Comparison of ENCODE assay signal across 23 cellular contexts in genomic region chr7:114856625-114857024, GRCh38.
A peak's percentile ranks its signal among the peaks of the same experiment; 100 is the strongest.
DNase-seq lines count a peak whose midpoint lies in the region; ATAC-seq, FAIRE-seq and TF ChIP-seq lines count a peak whose summit lies in the region.
"Had no signal": no experiment of that assay in that cellular context is flagged by ENCODE, and none has a peak within 500 bp of the region (broad histone marks: within the 10 kb centered on the region; RNA-seq: fewer than 3 reads in every experiment).

No MANE protein-coding gene starts in this region.

- H3K4me1 Mint-ChIP-seq in naive thymus-derived CD8-positive, alpha-beta T cell = no peaks in the 10 kb centered on the region

- H3K27me3 ChIP-seq in HUES64 (ENCODE audit: insufficient read depth, low read length) (no peaks in the 10 kb centered on the region), endothelial cell of umbilical vein (ENCODE audit: control insufficient read depth in 2 of 2, insufficient read depth in 2 of 2, low read length in 2 of 2) (no peaks in the 10 kb centered on the region)
- H3K27me3 ChIP-seq: cardiac muscle cell, sigmoid colon, stomach, upper lobe of left lung had no signal

- POLR2A ChIA-PET in endothelial cell of umbilical vein (lab: Charles Lee) = interaction anchor here (1.0 kb wide), 1 partner anchor 9 kb away, joined by 3 read pairs; no protein-coding TSS in a partner anchor
- POLR2A ChIA-PET in naive thymus-derived CD8-positive, alpha-beta T cell (lab: Charles Lee) = no interaction called here

- DNase-seq in AG10803 (ENCODE audit: low read depth) (peak; percentile 40), endothelial cell of umbilical vein (ENCODE audit: low read depth, low spot score) (peak; percentile 27), left kidney (ENCODE audit: low read depth, low spot score) (peak; percentile 31), HPDE6-E6E7 (ENCODE audit: extremely low spot score) (no peak), KG1 (lab: John Stamatoyannopoulos, UW) (no peak)
- no peak for DNase-seq in naive thymus-derived CD8-positive, alpha-beta T cell
- DNase-seq: activated CD4-positive, CD25-positive, alpha-beta regulatory T cell treated with anti-CD3 and anti-CD28 coated beads, Interleukin-2, amount 50 U/mL, for 72 hours; activated naive CD8-positive, alpha-beta T cell treated with anti-CD3 and anti-CD28 coated beads, Interleukin-2, amount 50 U/mL, for 24 hours; CD4-positive, alpha-beta T cell; DMS79 treated with DMSO at 0.1 percent for 48 hours; head of caudate nucleus; HFFc6; left colon; mucosa of descending colon; NCI-H2171; sigmoid colon; stimulated activated CD4-positive, alpha-beta T cell treated with anti-CD3 and anti-CD28 coated beads, Interleukin-2, amount 100 ng/mL, for 24 hours; stomach; upper lobe of left lung had no signal

- H3K36me3 Mint-ChIP-seq in naive thymus-derived CD8-positive, alpha-beta T cell = no peaks in the 10 kb centered on the region

- H3K9ac ChIP-seq in HUES64 (ENCODE audit: low read depth, low read length) (no peak overlapping the region), endothelial cell of umbilical vein (replicated peaks; ENCODE audit: extremely low read depth, insufficient read depth, low read length) (no peak overlapping the region)

- no peak overlapping the region for H2AFZ ChIP-seq in endothelial cell of umbilical vein (ENCODE audit: low read depth, low read length)

- no peak for ATAC-seq in esophagus mucosa
- ATAC-seq in naive thymus-derived CD8-positive, alpha-beta T cell = no peak
- ATAC-seq: activated naive CD8-positive, alpha-beta T cell treated with anti-CD3 and anti-CD28 coated beads, Interleukin-2, amount 50 U/mL, for 24 hours; left colon; mucosa of descending colon had no signal

- peaks cover 0 to 3% (median 0%) of the 10 kb centered on the region in 5 donors for H3K27me3 Mint-ChIP-seq in naive thymus-derived CD8-positive, alpha-beta T cell
- H3K27me3 Mint-ChIP-seq: CD4-positive, alpha-beta T cell had no signal

- H3K36me3 ChIP-seq in HUES64 (ENCODE audit: insufficient read depth, low read length) (no peaks in the 10 kb centered on the region), endothelial cell of umbilical vein (ENCODE audit: control insufficient read depth in 2 of 2, extremely low read depth in 1 of 2, insufficient read depth in 2 of 2, low read length in 2 of 2) (no peaks in the 10 kb centered on the region)
- H3K36me3 ChIP-seq: cardiac muscle cell, sigmoid colon, stomach, upper lobe of left lung had no signal

- H3K27ac ChIP-seq in HUES64 (ENCODE audit: low read depth, low read length) (peak overlapping the region; percentile 38; the same call in 1 of the 2 replicates), endothelial cell of umbilical vein (ENCODE audit: insufficient read depth, low read depth, low read length) (no peak overlapping the region)
- H3K27ac ChIP-seq: cardiac muscle cell, sigmoid colon, stomach, upper lobe of left lung had no signal

- H3K27ac Mint-ChIP-seq in naive thymus-derived CD8-positive, alpha-beta T cell = no peak overlapping the region
- H3K27ac Mint-ChIP-seq: activated naive CD8-positive, alpha-beta T cell treated with anti-CD3 and anti-CD28 coated beads, Interleukin-2, amount 50 U/mL, for 24 hours; CD4-positive, alpha-beta T cell; HFFc6; T-helper 2 cell treated with Interferon-gamma antibody and Interleukin-4, amounts not matched to agents 5 μg/mL and 100 μg/mL, for 36 hours had no signal

- TF ChIP-seq CTCF in AG10803 (conservative IDR thresholded peaks at IDR 0.05; ENCODE audit: low read length) (no peak), endothelial cell of umbilical vein (IDR thresholded peaks at IDR 0.05; ENCODE audit: extremely low read depth in 1 of 2, insufficient read depth in 1 of 2, low read depth in 1 of 2, low read length in 2 of 2) (no peak)

- H3K4me3 ChIP-seq in AG10803 (ENCODE audit: low read length) (no peak overlapping the region), HUES64 (ENCODE audit: low read length) (no peak overlapping the region), endothelial cell of umbilical vein (replicated peaks in 1 of 3; ENCODE audit: insufficient read depth in 1 of 3, low read depth in 1 of 3, low read length in 3 of 3) (no peak overlapping the region)
- H3K4me3 ChIP-seq: cardiac muscle cell, mucosa of descending colon, sigmoid colon, stomach, upper lobe of left lung had no signal

- no peak overlapping the region for H3K4me3 Mint-ChIP-seq in naive thymus-derived CD8-positive, alpha-beta T cell
- H3K4me3 Mint-ChIP-seq: activated naive CD8-positive, alpha-beta T cell treated with anti-CD3 and anti-CD28 coated beads, Interleukin-2, amount 50 U/mL, for 24 hours; CD4-positive, alpha-beta T cell; HFFc6; T-helper 2 cell treated with Interferon-gamma antibody and Interleukin-4, amounts not matched to agents 5 μg/mL and 100 μg/mL, for 36 hours had no signal

- no peaks in the 10 kb centered on the region for H3K79me2 ChIP-seq in endothelial cell of umbilical vein (ENCODE audit: control insufficient read depth, insufficient read depth, low read length)

- H4K20me1 ChIP-seq in endothelial cell of umbilical vein (replicated peaks; ENCODE audit: control insufficient read depth, extremely low read depth, insufficient read depth, low read length) = no peaks in the 10 kb centered on the region

- 53% methylated on average over 3 of the region's 3 CpGs for WGBS in HUES64

- dilution Hi-C loops in endothelial cell of umbilical vein (cut with MboI; ENCODE audit: extremely low pct_ligation_motif_present, low sequenced_read_pairs) = no loop called here

- H3K9me3 Mint-ChIP-seq in naive thymus-derived CD8-positive, alpha-beta T cell = no peaks in the 10 kb centered on the region
- H3K9me3 Mint-ChIP-seq: activated naive CD8-positive, alpha-beta T cell treated with anti-CD3 and anti-CD28 coated beads, Interleukin-2, amount 50 U/mL, for 24 hours; CD4-positive, alpha-beta T cell; HFFc6; T-helper 2 cell treated with Interferon-gamma antibody and Interleukin-4, amounts not matched to agents 5 μg/mL and 100 μg/mL, for 36 hours had no signal

- FAIRE-seq in endothelial cell of umbilical vein (lab: Jason Lieb, UNC) = no peak

- no TSS peak for BruUV-seq in endothelial cell of umbilical vein (replicated peaks; lab: Mats Ljungman, UMichigan)

- H3K9me3 ChIP-seq in HUES64 (ENCODE audit: insufficient read depth, low read depth, low read length) (no peaks in the 10 kb centered on the region), endothelial cell of umbilical vein (replicated peaks; ENCODE audit: control insufficient read depth, insufficient read depth, low read length) (no peaks in the 10 kb centered on the region)
- H3K9me3 ChIP-seq: mucosa of descending colon, sigmoid colon, stomach, upper lobe of left lung had no signal

- CTCF ChIA-PET in endothelial cell of umbilical vein (lab: Charles Lee) = interaction anchor here (1.0 to 1.8 kb wide), 7 partner anchors 9 to 995 kb away, joined by 3 to 11 read pairs (median 4); no protein-coding TSS in a partner anchor

- no peak overlapping the region for H3K4me2 ChIP-seq in endothelial cell of umbilical vein (ENCODE audit: insufficient read depth, low read length)

- no peak for TF ChIP-seq POLR2A in endothelial cell of umbilical vein (IDR thresholded peaks at IDR 0.05; ENCODE audit: low read depth, low read length)

- H3K9me1 ChIP-seq in endothelial cell of umbilical vein (replicated peaks; ENCODE audit: control insufficient read depth, extremely low read depth, insufficient read depth, low read length) = no peaks in the 10 kb centered on the region

- intact Hi-C loops in endothelial cell of umbilical vein (cut with micrococcal nuclease) = no loop called here

- peaks cover 25% of the 10 kb centered on the region for H3K4me1 ChIP-seq in HUES64 (ENCODE audit: insufficient read depth, low read length)
- H3K4me1 ChIP-seq in endothelial cell of umbilical vein (ENCODE audit: control insufficient read depth, extremely low read depth, insufficient read depth, low read length) = peaks cover 5% of the 10 kb centered on the region
- H3K4me1 ChIP-seq: stomach, upper lobe of left lung had no signal

TF ChIP-seq in endothelial cell of umbilical vein, 7 proteins besides CTCF, POLR2A, EP300 and RAD21:
- TF ChIP-seq, protein P1, sequence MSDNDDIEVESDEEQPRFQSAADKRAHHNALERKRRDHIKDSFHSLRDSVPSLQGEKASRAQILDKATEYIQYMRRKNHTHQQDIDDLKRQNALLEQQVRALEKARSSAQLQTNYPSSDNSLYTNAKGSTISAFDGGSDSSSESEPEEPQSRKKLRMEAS (IDR thresholded peaks at IDR 0.05; ENCODE audit: insufficient read depth, insufficient read length) = no peak
- no peak for TF ChIP-seq GATA2 (IDR thresholded peaks at IDR 0.05; ENCODE audit: insufficient read depth, insufficient read length, low read depth, low read length)
- no peak for TF ChIP-seq JUN (IDR thresholded peaks at IDR 0.05; ENCODE audit: borderline replicate concordance, insufficient read depth, insufficient read length, low read depth)
- TF ChIP-seq POLR2AphosphoS5 (IDR thresholded peaks at IDR 0.05; ENCODE audit: insufficient read depth, low read depth, low read length) = no peak
- TF ChIP-seq EZH2 (IDR thresholded peaks at IDR 0.05; ENCODE audit: borderline replicate concordance, low read depth, low read length, severe bottlenecking) = no peak
- no peak for TF ChIP-seq FOS (IDR thresholded peaks at IDR 0.05; ENCODE audit: borderline replicate concordance, insufficient read depth, low read length)
- TF ChIP-seq MYC (IDR thresholded peaks at IDR 0.05; ENCODE audit: low read depth, low read length) = no peak
TF ChIP-seq in endothelial cell of umbilical vein: peak in this region for 0.

Comparison
In these comparisons a context has a peak if more than half of its experiments do, and no peak if none do; other contexts are left out.
1. DNase-seq: peak in AG10803 (single experiment), endothelial cell of umbilical vein (single experiment) and left kidney (single experiment); none in HPDE6-E6E7 (single experiment), KG1 (single experiment) and naive thymus-derived CD8-positive, alpha-beta T cell (0 of 10).